17 cellular contexts compared by ENCODE assay signal in genomic region chr19:15675560-15675959, GRCh38. TPM values are rescaled to one million over a fixed set of nuclear protein-coding genes. Genes with fewer than 3 reads are reported as not detected.
DNase-seq lines count a peak whose midpoint lies in the region; ATAC-seq and TF ChIP-seq lines count a peak whose summit lies in the region.
"Had no signal": no experiment of that assay in that cellular context is flagged by ENCODE, and none has a peak within 500 bp of the region (broad histone marks: within the 10 kb centered on the region; RNA-seq: fewer than 3 reads in every experiment).

No MANE protein-coding gene starts in this region.

- H3K9me3 Mint-ChIP-seq in activated naive CD4-positive, alpha-beta T cell treated with anti-CD3 and anti-CD28 coated beads, Interleukin-2, amount 50 U/mL, for 72 hours = peaks cover 23 to 29% of the 10 kb centered on the region in 2 donors
- peaks cover 6% of the 10 kb centered on the region for H3K9me3 Mint-ChIP-seq in activated naive CD4-positive, alpha-beta T cell treated with anti-CD3 and anti-CD28 coated beads for 36 hours
- peaks cover 0 to 4% (median 0%) of the 10 kb centered on the region in 8 donors for H3K9me3 Mint-ChIP-seq in CD4-positive, alpha-beta memory T cell
- H3K9me3 Mint-ChIP-seq in stimulated activated effector memory CD8-positive, alpha-beta T cell treated with anti-CD3 and anti-CD28 coated beads, Interleukin-12 subunit alpha, Interleukin-12 subunit beta, amount 100 ng/mL, for 72 hours = peaks cover 14% of the 10 kb centered on the region

- TF ChIP-seq POLR2A in NB4 (IDR thresholded peaks at IDR 0.05; ENCODE audit: extremely low read depth, insufficient read length) = no peak

- H3K27me3 ChIP-seq in CD4-positive, alpha-beta memory T cell (ENCODE audit: insufficient read depth, low read length) = no peaks in the 10 kb centered on the region
- H3K27me3 ChIP-seq: BE2C had no signal

- H3K27me3 Mint-ChIP-seq in activated naive CD4-positive, alpha-beta T cell treated with anti-CD3 and anti-CD28 coated beads for 36 hours (ENCODE audit: low read depth) = peaks cover 3% of the 10 kb centered on the region
- peaks cover 0 to 5% of the 10 kb centered on the region in 2 donors for H3K27me3 Mint-ChIP-seq in CD4-positive, alpha-beta memory T cell

- no peak for TF ChIP-seq CTCF in NB4 (IDR thresholded peaks at IDR 0.05; ENCODE audit: low read depth, low read length)

- no peak for DNase-seq in activated naive CD4-positive, alpha-beta T cell treated with anti-CD3 and anti-CD28 coated beads, Interleukin-2, amount 50 U/mL, for 72 hours (ENCODE audit: low spot score in 2 of 2)
- no peak for DNase-seq in activated naive CD4-positive, alpha-beta T cell treated with anti-CD3 and anti-CD28 coated beads for 36 hours
- no peak for DNase-seq in CD4-positive, alpha-beta memory T cell
- DNase-seq in NB4 (ENCODE audit: low read depth) (peak; percentile 42), DMS 273 treated with DMSO at 0.1 percent for 48 hours (lab: John Stamatoyannopoulos, UW) (no peak)
- DNase-seq in stimulated activated effector memory CD8-positive, alpha-beta T cell treated with anti-CD3 and anti-CD28 coated beads, Interleukin-12 subunit alpha, Interleukin-12 subunit beta, amount 100 ng/mL, for 72 hours (ENCODE audit: low spot score in 2 of 2) = no peak
- DNase-seq: BE2C, EL, GM23248, IMR-90, KG1 had no signal

- H3K36me3 ChIP-seq in CD4-positive, alpha-beta memory T cell (ENCODE audit: insufficient read depth, low read length) = no peaks in the 10 kb centered on the region
- H3K36me3 ChIP-seq: BE2C had no signal

- ATAC-seq in activated naive CD4-positive, alpha-beta T cell treated with anti-CD3 and anti-CD28 coated beads, Interleukin-2, amount 50 U/mL, for 72 hours = no peak
- ATAC-seq in stimulated activated effector memory CD8-positive, alpha-beta T cell treated with anti-CD3 and anti-CD28 coated beads, Interleukin-12 subunit alpha, Interleukin-12 subunit beta, amount 100 ng/mL, for 72 hours = no peak
- no peak for ATAC-seq in HG03139 (IDR thresholded peaks at IDR 0.05; ENCODE audit: unreplicated experiment)
- ATAC-seq: A549, HCT116 had no signal

- intact Hi-C loops in activated naive CD4-positive, alpha-beta T cell treated with anti-CD3 and anti-CD28 coated beads for 36 hours (cut with micrococcal nuclease) = no loop called here
- intact Hi-C loops in CD4-positive, alpha-beta memory T cell (cut with micrococcal nuclease) = no loop called here

- H3K4me3 ChIP-seq in CD4-positive, alpha-beta memory T cell (ENCODE audit: low read length in 2 of 2) = no peak overlapping the region
- H3K4me3 ChIP-seq in NB4 (ENCODE audit: low read depth, low read length) = no peak overlapping the region
- H3K4me3 ChIP-seq: A549, GM23248 had no signal

- CTCF ChIA-PET in activated naive CD4-positive, alpha-beta T cell treated with anti-CD3 and anti-CD28 coated beads for 36 hours (lab: Charles Lee) = no interaction called here
- CTCF ChIA-PET in CD4-positive, alpha-beta memory T cell (lab: Charles Lee; ENCODE audit: partially characterized antibody) = interaction anchor here (0.6 kb wide), 1 partner anchor 1092 kb away, joined by 4 read pairs; no protein-coding TSS in a partner anchor

- no peak overlapping the region for H3K4me3 Mint-ChIP-seq in activated naive CD4-positive, alpha-beta T cell treated with anti-CD3 and anti-CD28 coated beads for 36 hours
- H3K4me3 Mint-ChIP-seq in CD4-positive, alpha-beta memory T cell = peak overlapping the region in 1 of 8 donors; percentile 25
- no peak overlapping the region for H3K4me3 Mint-ChIP-seq in stimulated activated effector memory CD8-positive, alpha-beta T cell treated with anti-CD3 and anti-CD28 coated beads, Interleukin-12 subunit alpha, Interleukin-12 subunit beta, amount 100 ng/mL, for 72 hours

- peak overlapping the region; percentile 55 to 61 for H3K27ac Mint-ChIP-seq in activated naive CD4-positive, alpha-beta T cell treated with anti-CD3 and anti-CD28 coated beads, Interleukin-2, amount 50 U/mL, for 72 hours
- H3K27ac Mint-ChIP-seq in activated naive CD4-positive, alpha-beta T cell treated with anti-CD3 and anti-CD28 coated beads for 36 hours = no peak overlapping the region
- H3K27ac Mint-ChIP-seq in CD4-positive, alpha-beta memory T cell = peak overlapping the region in 5 of 7 donors; percentile 19 to 61 (median 51)
- H3K27ac Mint-ChIP-seq in stimulated activated effector memory CD8-positive, alpha-beta T cell treated with anti-CD3 and anti-CD28 coated beads, Interleukin-12 subunit alpha, Interleukin-12 subunit beta, amount 100 ng/mL, for 72 hours = peak overlapping the region; percentile 68

- peaks cover 17% of the 10 kb centered on the region for H3K4me1 ChIP-seq in CD4-positive, alpha-beta memory T cell (ENCODE audit: insufficient read depth, low read length)
- H3K4me1 ChIP-seq: BE2C had no signal

- peaks cover 21% of the 10 kb centered on the region for H3K4me1 Mint-ChIP-seq in activated naive CD4-positive, alpha-beta T cell treated with anti-CD3 and anti-CD28 coated beads for 36 hours (ENCODE audit: low read depth)
- H3K4me1 Mint-ChIP-seq in CD4-positive, alpha-beta memory T cell = peaks cover 17 to 36% (median 27%) of the 10 kb centered on the region in 4 donors
- peaks cover 45% of the 10 kb centered on the region for H3K4me1 Mint-ChIP-seq in stimulated activated effector memory CD8-positive, alpha-beta T cell treated with anti-CD3 and anti-CD28 coated beads, Interleukin-12 subunit alpha, Interleukin-12 subunit beta, amount 100 ng/mL, for 72 hours

- H3K27ac ChIP-seq in CD4-positive, alpha-beta memory T cell (ENCODE audit: low read depth, low read length) = no peak overlapping the region
- H3K27ac ChIP-seq: A549, C4-2B, GM23248 had no signal

- no peaks in the 10 kb centered on the region for H3K9me3 ChIP-seq in CD4-positive, alpha-beta memory T cell (ENCODE audit: control insufficient read depth in 1 of 2, low read length in 2 of 2)
- H3K9me3 ChIP-seq: A549, BE2C had no signal

- POLR2A ChIA-PET in CD4-positive, alpha-beta memory T cell (lab: Charles Lee; ENCODE audit: partially characterized antibody) = no interaction called here

- H3K36me3 Mint-ChIP-seq in activated naive CD4-positive, alpha-beta T cell treated with anti-CD3 and anti-CD28 coated beads, Interleukin-2, amount 50 U/mL, for 72 hours = peaks cover 0 to 9% of the 10 kb centered on the region in 2 donors
- H3K36me3 Mint-ChIP-seq in activated naive CD4-positive, alpha-beta T cell treated with anti-CD3 and anti-CD28 coated beads for 36 hours (ENCODE audit: low read depth) = no peaks in the 10 kb centered on the region
- peaks cover 0 to 7% of the 10 kb centered on the region in 2 donors for H3K36me3 Mint-ChIP-seq in CD4-positive, alpha-beta memory T cell
- H3K36me3 Mint-ChIP-seq in stimulated activated effector memory CD8-positive, alpha-beta T cell treated with anti-CD3 and anti-CD28 coated beads, Interleukin-12 subunit alpha, Interleukin-12 subunit beta, amount 100 ng/mL, for 72 hours = peaks cover 21% of the 10 kb centered on the region

RNA-seq across cellular contexts. Expression of gene CYP4F12, which starts 2.7 kb away (rescaled TPM):
- under 1 TPM in 1 of 2 donors, not detected in 1; 0.32 TPM for total RNA-seq in activated naive CD4-positive, alpha-beta T cell treated with anti-CD3 and anti-CD28 coated beads, Interleukin-2, amount 50 U/mL, for 72 hours
- not detected for total RNA-seq in activated naive CD4-positive, alpha-beta T cell treated with anti-CD3 and anti-CD28 coated beads for 36 hours
- total RNA-seq in CD4-positive, alpha-beta memory T cell = 1 to 10 TPM; 3.7 to 5.2 TPM
- under 1 TPM; 0.22 to 0.68 TPM for polyA plus RNA-seq in CD4-positive, alpha-beta memory T cell
- total RNA-seq: GM23248, IMR-90 had no signal
- polyA plus RNA-seq: AG04450, GM23248, IMR-90 had no signal

RNA-seq across cellular contexts. Expression of gene CYP4F3, which starts 34.9 kb away (rescaled TPM):
- total RNA-seq in activated naive CD4-positive, alpha-beta T cell treated with anti-CD3 and anti-CD28 coated beads, Interleukin-2, amount 50 U/mL, for 72 hours = under 1 TPM; 0.14 to 0.18 TPM
- under 1 TPM; 0.62 to 0.76 TPM for total RNA-seq in activated naive CD4-positive, alpha-beta T cell treated with anti-CD3 and anti-CD28 coated beads for 36 hours
- not detected for total RNA-seq in CD4-positive, alpha-beta memory T cell
- not detected for polyA plus RNA-seq in CD4-positive, alpha-beta memory T cell
- total RNA-seq: GM23248, IMR-90 had no signal
- polyA plus RNA-seq: GM23248, IMR-90 had no signal

RNA-seq across cellular contexts. Expression of gene OR10H2, which starts 52.3 kb away (rescaled TPM):
- not detected for total RNA-seq in activated naive CD4-positive, alpha-beta T cell treated with anti-CD3 and anti-CD28 coated beads, Interleukin-2, amount 50 U/mL, for 72 hours
- not detected for total RNA-seq in activated naive CD4-positive, alpha-beta T cell treated with anti-CD3 and anti-CD28 coated beads for 36 hours
- not detected for total RNA-seq in CD4-positive, alpha-beta memory T cell
- not detected for polyA plus RNA-seq in CD4-positive, alpha-beta memory T cell
- total RNA-seq: GM23248, HT-29, IMR-90 had no signal
- polyA plus RNA-seq: A549, AG04450, GM23248, IMR-90 had no signal
